Comparison of ENCODE assay signal across 8 cellular contexts in the genomic region with DNA sequence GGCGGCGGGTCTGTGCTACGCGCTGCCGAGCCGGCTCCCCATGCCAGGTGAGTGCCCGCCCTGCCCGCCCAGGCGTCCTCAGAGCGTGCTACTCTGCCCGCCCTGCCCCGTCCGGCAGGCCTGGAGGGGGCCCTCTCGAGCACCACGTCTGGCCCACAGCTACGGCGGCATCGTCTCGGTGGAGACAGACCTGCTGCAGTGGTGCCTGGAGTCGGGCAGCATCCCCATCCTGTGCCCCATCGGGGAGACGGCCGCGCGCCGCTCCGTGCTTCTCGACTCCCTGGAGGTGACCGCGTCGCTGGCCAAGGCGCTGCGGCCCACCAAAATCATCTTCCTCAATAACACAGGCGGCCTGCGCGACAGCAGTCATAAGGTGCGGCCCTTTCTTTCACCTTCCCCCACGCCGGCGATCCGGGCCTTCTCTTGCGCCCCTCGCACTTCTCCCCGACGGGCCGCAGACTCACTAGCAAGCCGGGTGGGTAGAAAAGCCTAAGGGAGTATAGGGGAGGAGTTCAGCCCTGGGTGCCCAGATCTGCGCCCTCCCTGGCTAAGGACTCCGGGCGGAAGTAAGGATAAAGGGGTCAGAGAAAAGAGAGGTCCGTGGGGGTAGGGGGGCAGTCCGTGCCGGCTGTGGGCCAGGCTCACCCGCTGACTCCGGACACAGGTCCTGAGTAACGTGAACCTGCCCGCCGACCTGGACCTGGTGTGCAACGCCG. TPM values are rescaled to one million over a fixed set of nuclear protein-coding genes. Genes with fewer than 3 reads are reported as not detected.
DNase-seq lines count a peak whose midpoint lies in the region; ATAC-seq, FAIRE-seq and TF ChIP-seq lines count a peak whose summit lies in the region.

No MANE protein-coding gene starts in this region.

- no peak for ATAC-seq in GM21360 (IDR thresholded peaks at IDR 0.05; ENCODE audit: unreplicated experiment)

- peak overlapping the region; percentile 86 for H3K4me3 ChIP-seq in HUES6 (ENCODE audit: low read depth, low read length)
- H3K4me3 ChIP-seq in esophagus squamous epithelium, result peak overlapping the region; percentile 27 to 77 (median 59)
- peak overlapping the region; percentile 70 for H3K4me3 ChIP-seq in neural cell (ENCODE audit: low read length)

- no peak overlapping the region for H3K4me2 ChIP-seq in neural cell (ENCODE audit: low read length)

- intact Hi-C loops in Calu3 (cut with micrococcal nuclease; ENCODE audit: unreplicated experiment), result no loop called here
- intact Hi-C loops in esophagus squamous epithelium (cut with DNase I), result no loop called here

- TF ChIP-seq CTCF in Calu3 (IDR thresholded peaks at IDR 0.05; ENCODE audit: unreplicated experiment) (no peak), esophagus squamous epithelium (IDR thresholded peaks at IDR 0.05) (peak in 1 of 6 experiments; percentile 34), neural cell (IDR thresholded peaks at IDR 0.05; ENCODE audit: poor library complexity, severe bottlenecking) (no peak), D721Med (IDR thresholded peaks at IDR 0.05; ENCODE audit: insufficient read depth, missing control alignments) (no peak)

- no peak for TF ChIP-seq EP300 in neural cell (conservative IDR thresholded peaks at IDR 0.05; ENCODE audit: poor library complexity, severe bottlenecking)

- peaks cover 14% of the 10 kb centered on the region for H3K4me1 ChIP-seq in HUES6 (ENCODE audit: control insufficient read depth, insufficient read depth, low read length)
- H3K4me1 ChIP-seq in esophagus squamous epithelium, result peaks cover 33 to 56% (median 34%) of the 10 kb centered on the region in 3 donors

- peak overlapping the region; percentile 66 for H3K9ac ChIP-seq in HUES6 (ENCODE audit: low read length)
- no peak overlapping the region for H3K9ac ChIP-seq in neural cell (ENCODE audit: low read length)

- no peaks in the 10 kb centered on the region for H3K9me3 ChIP-seq in HUES6 (ENCODE audit: control insufficient read depth, insufficient read depth, low read depth, low read length)
- no peaks in the 10 kb centered on the region for H3K9me3 ChIP-seq in esophagus squamous epithelium
- no peaks in the 10 kb centered on the region for H3K9me3 ChIP-seq in neural cell (ENCODE audit: low read length)

- peaks cover 27% of the 10 kb centered on the region for H3K4me1 Mint-ChIP-seq in Calu3 (ENCODE audit: low read depth, unreplicated experiment)

- no peak for TF ChIP-seq RAD21 in neural cell (conservative IDR thresholded peaks at IDR 0.05)

- H3K27ac Mint-ChIP-seq in Calu3 (ENCODE audit: unreplicated experiment), result peak overlapping the region; percentile 22

- H3K9me3 Mint-ChIP-seq in Calu3 (ENCODE audit: low read depth, unreplicated experiment), result no peaks in the 10 kb centered on the region

- no peaks in the 10 kb centered on the region for H4K20me1 ChIP-seq in neural cell (ENCODE audit: insufficient read depth)

- no TSS peak for BruUV-seq in Calu3 (replicated peaks; lab: Mats Ljungman, UMichigan)

- peaks cover 48% of the 10 kb centered on the region for H3K27me3 Mint-ChIP-seq in Calu3 (ENCODE audit: unreplicated experiment)

- no peak for FAIRE-seq in D721Med (lab: Jason Lieb, UNC)

- in situ Hi-C loops in G401 (cut with HindIII; ENCODE audit: low sequenced_read_pairs), result no loop called here

- H3K36me3 Mint-ChIP-seq in Calu3 (ENCODE audit: insufficient read depth, unreplicated experiment), result peaks cover 44% of the 10 kb centered on the region

- H3K27me3 ChIP-seq in HUES6 (ENCODE audit: control insufficient read depth, insufficient read depth, low read length) (peaks cover 42% of the 10 kb centered on the region), esophagus squamous epithelium (peaks cover 4 to 38% (median 9%) of the 10 kb centered on the region in 4 donors), neural cell (ENCODE audit: insufficient read depth, low read depth, low read length) (peaks cover 60% of the 10 kb centered on the region)

- H3K79me2 ChIP-seq in neural cell (replicated peaks; ENCODE audit: insufficient read depth, low read length), result no peaks in the 10 kb centered on the region

- no peak overlapping the region for H3K27ac ChIP-seq in HUES6 (ENCODE audit: low read depth, low read length)
- H3K27ac ChIP-seq in esophagus squamous epithelium, result peak overlapping the region; percentile 77 to 90 (median 80)
- no peak overlapping the region for H3K27ac ChIP-seq in neural cell (ENCODE audit: low read length)

- H3K4me3 Mint-ChIP-seq in Calu3 (ENCODE audit: low read depth, unreplicated experiment), result peak overlapping the region; percentile 80

- CTCF ChIA-PET in Calu3 (lab: Charles Lee), result interaction anchor here (0.5 to 1.7 kb wide), 6 partner anchors 10 to 321 kb away, joined by 3 to 14 read pairs (median 5); a partner anchor contains a TSS

- H2AFZ ChIP-seq in neural cell (ENCODE audit: low read depth, low read length), result no peak overlapping the region

- no peaks in the 10 kb centered on the region for H3F3A ChIP-seq in neural cell (ENCODE audit: insufficient read depth, low read length, poor library complexity, severe bottlenecking)

- 0% methylated on average over 8 of the region's 60 CpGs; no CpG with 5 or more reads in 1 of the 2 donors for WGBS in esophagus squamous epithelium, 2 donors

- H3K9me2 ChIP-seq in neural cell (ENCODE audit: insufficient read depth, low read length), result no peaks in the 10 kb centered on the region

- DNase-seq in Calu3 (peak; percentile 76), esophagus squamous epithelium (lab: John Stamatoyannopoulos, UW) (no peak), D721Med (ENCODE audit: insufficient read length, low spot score) (no peak), G401 (ENCODE audit: low spot score) (no peak)
- peak; percentile 71 for DNase-seq in activated CD8-positive, alpha-beta memory T cell treated with anti-CD3 and anti-CD28 coated beads for 24 hours

- peaks cover 9% of the 10 kb centered on the region for H3K36me3 ChIP-seq in HUES6 (ENCODE audit: control insufficient read depth, insufficient read depth, low read length)
- H3K36me3 ChIP-seq in esophagus squamous epithelium, result peaks cover 0 to 26% (median 0%) of the 10 kb centered on the region in 3 donors
- H3K36me3 ChIP-seq in neural cell (ENCODE audit: insufficient read depth, low read length), result no peaks in the 10 kb centered on the region

- TF ChIP-seq POLR2A in esophagus squamous epithelium (IDR thresholded peaks at IDR 0.05), result peak in 1 of 4 donors; percentile 32

TF ChIP-seq in neural cell, 6 proteins besides CTCF, POLR2A, EP300 and RAD21:
- TF ChIP-seq MXI1 (conservative IDR thresholded peaks at IDR 0.05; ENCODE audit: poor library complexity, severe bottlenecking) (no peak), EZH2 (IDR thresholded peaks at IDR 0.05; ENCODE audit: borderline replicate concordance, insufficient read depth, low read length, poor library complexity, severe bottlenecking) (peak; percentile 80)

RNA-seq across cellular contexts. Expression of a gene that starts 1.6 kb away (rescaled TPM):
- total RNA-seq in Calu3 (2022), result 1.3 and 1.6 TPM in 2 replicates
- total RNA-seq in esophagus squamous epithelium, result 1 to 10 TPM in 3 of 4 donors, under 1 TPM in 1; 0.64 to 2.7 (median 2.1) TPM
- 0.50 TPM in 1 of 2 replicates, not detected in the other for polyA plus RNA-seq in neural cell
- 0.46 TPM in 1 of 2 replicates, not detected in the other for polyA minus RNA-seq in neural cell
- total RNA-seq in G401 (2014; rRNA removed; shearing (Covaris generic)), result 2.5 and 4.7 TPM in 2 replicates

RNA-seq across cellular contexts. Expression of a gene that starts 8.7 kb away (rescaled TPM):
- total RNA-seq in Calu3 (2022) (41.8 and 43.8 TPM in 2 replicates), esophagus squamous epithelium (10 to 100 TPM; 20.6 to 40.8 (median 34.1) TPM)
- polyA plus RNA-seq in neural cell, result 59.3 and 62.9 TPM in 2 replicates
- polyA minus RNA-seq in neural cell, result 33.5 and 38.7 TPM in 2 replicates
- total RNA-seq in G401 (2014; rRNA removed; shearing (Covaris generic)), result 53.3 and 63.2 TPM in 2 replicates

RNA-seq across cellular contexts. Expression of a gene that starts 52.3 kb away (rescaled TPM):
- total RNA-seq in Calu3 (2022) (not detected in 2 replicates), esophagus squamous epithelium (not detected)
- polyA plus RNA-seq in neural cell, result not detected in 2 replicates
- polyA minus RNA-seq in neural cell, result not detected in 2 replicates
- not detected in 2 replicates for total RNA-seq in G401 (2014; rRNA removed; shearing (Covaris generic))

Comparison
In these comparisons a context has a peak if more than half of its experiments do, and no peak if none do; other contexts are left out.
1. DNase-seq: peak in Calu3 (single experiment) and activated CD8-positive, alpha-beta memory T cell treated with anti-CD3 and anti-CD28 coated beads for 24 hours (single experiment); none in esophagus squamous epithelium (single experiment), D721Med (single experiment) and G401 (single experiment).
2. H3K27ac ChIP-seq: peak in esophagus squamous epithelium (4 of 4); none in HUES6 (single experiment) and neural cell (single experiment).
3. Peak in every context shown above with its lines, with median percentiles within 50 percentile points of each other: H3K4me3 ChIP-seq.